ENCODE assay signal across 2 cellular contexts in genomic region chr20:63746766-63747315, GRCh38.
TF ChIP-seq lines count a peak whose summit lies in the region.

No MANE protein-coding gene starts in this region.

TF ChIP-seq in SK-N-SH treated with all-trans-retinoic acid at 6 μM for 48 hours, 23 proteins besides CTCF, POLR2A, EP300 and RAD21:
- TF ChIP-seq ARNTL (CRISPR knock-in tag; IDR thresholded peaks at IDR 0.05; ENCODE audit: borderline replicate concordance, low read depth): no peak
- TF ChIP-seq ZNF8 (CRISPR knock-in tag; IDR thresholded peaks at IDR 0.05): no peak
- no peak for TF ChIP-seq PPARA (CRISPR knock-in tag; IDR thresholded peaks at IDR 0.05; ENCODE audit: borderline replicate concordance)
- no peak for TF ChIP-seq ISL1 (CRISPR knock-in tag; IDR thresholded peaks at IDR 0.05)
- TF ChIP-seq TCF4 (CRISPR knock-in tag; IDR thresholded peaks at IDR 0.05; ENCODE audit: borderline replicate concordance): no peak
- no peak for TF ChIP-seq GLIS3 (CRISPR knock-in tag; IDR thresholded peaks at IDR 0.05)
- TF ChIP-seq SNAI2 (CRISPR knock-in tag; IDR thresholded peaks at IDR 0.05): no peak
- no peak for TF ChIP-seq CSRNP3 (CRISPR knock-in tag; IDR thresholded peaks at IDR 0.05)
- TF ChIP-seq ESRRG (CRISPR knock-in tag; IDR thresholded peaks at IDR 0.05): no peak
- TF ChIP-seq ZNF565 (CRISPR knock-in tag; conservative IDR thresholded peaks at IDR 0.05; ENCODE audit: low read depth): no peak
- TF ChIP-seq ZFP30 (CRISPR knock-in tag; IDR thresholded peaks at IDR 0.05): no peak
- TF ChIP-seq, protein P1, sequence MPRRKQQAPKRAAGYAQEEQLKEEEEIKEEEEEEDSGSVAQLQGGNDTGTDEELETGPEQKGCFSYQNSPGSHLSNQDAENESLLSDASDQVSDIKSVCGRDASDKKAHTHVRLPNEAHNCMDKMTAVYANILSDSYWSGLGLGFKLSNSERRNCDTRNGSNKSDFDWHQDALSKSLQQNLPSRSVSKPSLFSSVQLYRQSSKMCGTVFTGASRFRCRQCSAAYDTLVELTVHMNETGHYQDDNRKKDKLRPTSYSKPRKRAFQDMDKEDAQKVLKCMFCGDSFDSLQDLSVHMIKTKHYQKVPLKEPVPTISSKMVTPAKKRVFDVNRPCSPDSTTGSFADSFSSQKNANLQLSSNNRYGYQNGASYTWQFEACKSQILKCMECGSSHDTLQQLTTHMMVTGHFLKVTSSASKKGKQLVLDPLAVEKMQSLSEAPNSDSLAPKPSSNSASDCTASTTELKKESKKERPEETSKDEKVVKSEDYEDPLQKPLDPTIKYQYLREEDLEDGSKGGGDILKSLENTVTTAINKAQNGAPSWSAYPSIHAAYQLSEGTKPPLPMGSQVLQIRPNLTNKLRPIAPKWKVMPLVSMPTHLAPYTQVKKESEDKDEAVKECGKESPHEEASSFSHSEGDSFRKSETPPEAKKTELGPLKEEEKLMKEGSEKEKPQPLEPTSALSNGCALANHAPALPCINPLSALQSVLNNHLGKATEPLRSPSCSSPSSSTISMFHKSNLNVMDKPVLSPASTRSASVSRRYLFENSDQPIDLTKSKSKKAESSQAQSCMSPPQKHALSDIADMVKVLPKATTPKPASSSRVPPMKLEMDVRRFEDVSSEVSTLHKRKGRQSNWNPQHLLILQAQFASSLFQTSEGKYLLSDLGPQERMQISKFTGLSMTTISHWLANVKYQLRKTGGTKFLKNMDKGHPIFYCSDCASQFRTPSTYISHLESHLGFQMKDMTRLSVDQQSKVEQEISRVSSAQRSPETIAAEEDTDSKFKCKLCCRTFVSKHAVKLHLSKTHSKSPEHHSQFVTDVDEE (CRISPR knock-in tag; IDR thresholded peaks at IDR 0.05): no peak
- TF ChIP-seq ZC3H10 (CRISPR knock-in tag; IDR thresholded peaks at IDR 0.05): no peak
- no peak for TF ChIP-seq CSDC2 (CRISPR knock-in tag; IDR thresholded peaks at IDR 0.05)
- no peak for TF ChIP-seq PATZ1 (CRISPR knock-in tag; IDR thresholded peaks at IDR 0.05; ENCODE audit: borderline replicate concordance)
- TF ChIP-seq OSR1 (CRISPR knock-in tag; IDR thresholded peaks at IDR 0.05): no peak
- TF ChIP-seq RARB (CRISPR knock-in tag; IDR thresholded peaks at IDR 0.05): no peak
- TF ChIP-seq BACH2 (CRISPR knock-in tag; IDR thresholded peaks at IDR 0.05; ENCODE audit: borderline replicate concordance): no peak
- no peak for TF ChIP-seq POU6F1 (CRISPR knock-in tag; IDR thresholded peaks at IDR 0.05; ENCODE audit: borderline replicate concordance, low read depth)

TF ChIP-seq in HepG2, 621 proteins besides CTCF, POLR2A, EP300 and RAD21 (continues in another document):
- TF ChIP-seq, protein P2, sequence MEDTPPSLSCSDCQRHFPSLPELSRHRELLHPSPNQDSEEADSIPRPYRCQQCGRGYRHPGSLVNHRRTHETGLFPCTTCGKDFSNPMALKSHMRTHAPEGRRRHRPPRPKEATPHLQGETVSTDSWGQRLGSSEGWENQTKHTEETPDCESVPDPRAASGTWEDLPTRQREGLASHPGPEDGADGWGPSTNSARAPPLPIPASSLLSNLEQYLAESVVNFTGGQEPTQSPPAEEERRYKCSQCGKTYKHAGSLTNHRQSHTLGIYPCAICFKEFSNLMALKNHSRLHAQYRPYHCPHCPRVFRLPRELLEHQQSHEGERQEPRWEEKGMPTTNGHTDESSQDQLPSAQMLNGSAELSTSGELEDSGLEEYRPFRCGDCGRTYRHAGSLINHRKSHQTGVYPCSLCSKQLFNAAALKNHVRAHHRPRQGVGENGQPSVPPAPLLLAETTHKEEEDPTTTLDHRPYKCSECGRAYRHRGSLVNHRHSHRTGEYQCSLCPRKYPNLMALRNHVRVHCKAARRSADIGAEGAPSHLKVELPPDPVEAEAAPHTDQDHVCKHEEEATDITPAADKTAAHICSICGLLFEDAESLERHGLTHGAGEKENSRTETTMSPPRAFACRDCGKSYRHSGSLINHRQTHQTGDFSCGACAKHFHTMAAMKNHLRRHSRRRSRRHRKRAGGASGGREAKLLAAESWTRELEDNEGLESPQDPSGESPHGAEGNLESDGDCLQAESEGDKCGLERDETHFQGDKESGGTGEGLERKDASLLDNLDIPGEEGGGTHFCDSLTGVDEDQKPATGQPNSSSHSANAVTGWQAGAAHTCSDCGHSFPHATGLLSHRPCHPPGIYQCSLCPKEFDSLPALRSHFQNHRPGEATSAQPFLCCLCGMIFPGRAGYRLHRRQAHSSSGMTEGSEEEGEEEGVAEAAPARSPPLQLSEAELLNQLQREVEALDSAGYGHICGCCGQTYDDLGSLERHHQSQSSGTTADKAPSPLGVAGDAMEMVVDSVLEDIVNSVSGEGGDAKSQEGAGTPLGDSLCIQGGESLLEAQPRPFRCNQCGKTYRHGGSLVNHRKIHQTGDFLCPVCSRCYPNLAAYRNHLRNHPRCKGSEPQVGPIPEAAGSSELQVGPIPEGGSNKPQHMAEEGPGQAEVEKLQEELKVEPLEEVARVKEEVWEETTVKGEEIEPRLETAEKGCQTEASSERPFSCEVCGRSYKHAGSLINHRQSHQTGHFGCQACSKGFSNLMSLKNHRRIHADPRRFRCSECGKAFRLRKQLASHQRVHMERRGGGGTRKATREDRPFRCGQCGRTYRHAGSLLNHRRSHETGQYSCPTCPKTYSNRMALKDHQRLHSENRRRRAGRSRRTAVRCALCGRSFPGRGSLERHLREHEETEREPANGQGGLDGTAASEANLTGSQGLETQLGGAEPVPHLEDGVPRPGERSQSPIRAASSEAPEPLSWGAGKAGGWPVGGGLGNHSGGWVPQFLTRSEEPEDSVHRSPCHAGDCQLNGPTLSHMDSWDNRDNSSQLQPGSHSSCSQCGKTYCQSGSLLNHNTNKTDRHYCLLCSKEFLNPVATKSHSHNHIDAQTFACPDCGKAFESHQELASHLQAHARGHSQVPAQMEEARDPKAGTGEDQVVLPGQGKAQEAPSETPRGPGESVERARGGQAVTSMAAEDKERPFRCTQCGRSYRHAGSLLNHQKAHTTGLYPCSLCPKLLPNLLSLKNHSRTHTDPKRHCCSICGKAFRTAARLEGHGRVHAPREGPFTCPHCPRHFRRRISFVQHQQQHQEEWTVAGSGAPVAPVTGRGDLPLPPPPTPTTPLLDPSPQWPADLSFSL (CRISPR knock-in tag; IDR thresholded peaks at IDR 0.05): no peak
- no peak for TF ChIP-seq PATZ1 (CRISPR knock-in tag; IDR thresholded peaks at IDR 0.05)
- TF ChIP-seq MXD1 (CRISPR knock-in tag; IDR thresholded peaks at IDR 0.05): 0 out of 2 replicates have a peak, but pooled peaks have one; percentile 1
- no peak for TF ChIP-seq ELF1 (CRISPR knock-in tag; IDR thresholded peaks at IDR 0.05)
- TF ChIP-seq, protein P3, sequence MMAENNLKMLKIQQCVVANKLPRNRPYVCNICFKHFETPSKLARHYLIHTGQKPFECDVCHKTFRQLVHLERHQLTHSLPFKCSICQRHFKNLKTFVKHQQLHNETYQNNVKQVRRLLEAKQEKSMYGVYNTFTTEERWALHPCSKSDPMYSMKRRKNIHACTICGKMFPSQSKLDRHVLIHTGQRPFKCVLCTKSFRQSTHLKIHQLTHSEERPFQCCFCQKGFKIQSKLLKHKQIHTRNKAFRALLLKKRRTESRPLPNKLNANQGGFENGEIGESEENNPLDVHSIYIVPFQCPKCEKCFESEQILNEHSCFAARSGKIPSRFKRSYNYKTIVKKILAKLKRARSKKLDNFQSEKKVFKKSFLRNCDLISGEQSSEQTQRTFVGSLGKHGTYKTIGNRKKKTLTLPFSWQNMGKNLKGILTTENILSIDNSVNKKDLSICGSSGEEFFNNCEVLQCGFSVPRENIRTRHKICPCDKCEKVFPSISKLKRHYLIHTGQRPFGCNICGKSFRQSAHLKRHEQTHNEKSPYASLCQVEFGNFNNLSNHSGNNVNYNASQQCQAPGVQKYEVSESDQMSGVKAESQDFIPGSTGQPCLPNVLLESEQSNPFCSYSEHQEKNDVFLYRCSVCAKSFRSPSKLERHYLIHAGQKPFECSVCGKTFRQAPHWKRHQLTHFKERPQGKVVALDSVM (CRISPR knock-in tag; IDR thresholded peaks at IDR 0.05): no peak
- TF ChIP-seq AGO1 (IDR thresholded peaks at IDR 0.05; ENCODE audit: low read depth, low read length, poor library complexity, severe bottlenecking): peak; percentile 90
- no peak for TF ChIP-seq SRF (IDR thresholded peaks at IDR 0.05; ENCODE audit: low read depth, low read length)
- peak; percentile 92 for TF ChIP-seq CHCHD3 (CRISPR knock-in tag; IDR thresholded peaks at IDR 0.05)
- TF ChIP-seq ELF4 (CRISPR knock-in tag; IDR thresholded peaks at IDR 0.05; ENCODE audit: borderline replicate concordance): no peak
- TF ChIP-seq, protein P4, sequence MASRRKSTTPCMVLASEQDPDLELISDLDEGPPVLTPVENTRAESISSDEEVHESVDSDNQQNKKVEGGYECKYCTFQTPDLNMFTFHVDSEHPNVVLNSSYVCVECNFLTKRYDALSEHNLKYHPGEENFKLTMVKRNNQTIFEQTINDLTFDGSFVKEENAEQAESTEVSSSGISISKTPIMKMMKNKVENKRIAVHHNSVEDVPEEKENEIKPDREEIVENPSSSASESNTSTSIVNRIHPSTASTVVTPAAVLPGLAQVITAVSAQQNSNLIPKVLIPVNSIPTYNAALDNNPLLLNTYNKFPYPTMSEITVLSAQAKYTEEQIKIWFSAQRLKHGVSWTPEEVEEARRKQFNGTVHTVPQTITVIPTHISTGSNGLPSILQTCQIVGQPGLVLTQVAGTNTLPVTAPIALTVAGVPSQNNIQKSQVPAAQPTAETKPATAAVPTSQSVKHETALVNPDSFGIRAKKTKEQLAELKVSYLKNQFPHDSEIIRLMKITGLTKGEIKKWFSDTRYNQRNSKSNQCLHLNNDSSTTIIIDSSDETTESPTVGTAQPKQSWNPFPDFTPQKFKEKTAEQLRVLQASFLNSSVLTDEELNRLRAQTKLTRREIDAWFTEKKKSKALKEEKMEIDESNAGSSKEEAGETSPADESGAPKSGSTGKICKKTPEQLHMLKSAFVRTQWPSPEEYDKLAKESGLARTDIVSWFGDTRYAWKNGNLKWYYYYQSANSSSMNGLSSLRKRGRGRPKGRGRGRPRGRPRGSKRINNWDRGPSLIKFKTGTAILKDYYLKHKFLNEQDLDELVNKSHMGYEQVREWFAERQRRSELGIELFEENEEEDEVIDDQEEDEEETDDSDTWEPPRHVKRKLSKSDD (CRISPR knock-in tag; IDR thresholded peaks at IDR 0.05; ENCODE audit: low read depth): peak; percentile 65; the same call in 1 of the 2 replicates
- TF ChIP-seq HOXA3 (CRISPR knock-in tag; IDR thresholded peaks at IDR 0.05): peak; percentile 16; the same call in 1 of the 2 replicates
- TF ChIP-seq, protein P5, sequence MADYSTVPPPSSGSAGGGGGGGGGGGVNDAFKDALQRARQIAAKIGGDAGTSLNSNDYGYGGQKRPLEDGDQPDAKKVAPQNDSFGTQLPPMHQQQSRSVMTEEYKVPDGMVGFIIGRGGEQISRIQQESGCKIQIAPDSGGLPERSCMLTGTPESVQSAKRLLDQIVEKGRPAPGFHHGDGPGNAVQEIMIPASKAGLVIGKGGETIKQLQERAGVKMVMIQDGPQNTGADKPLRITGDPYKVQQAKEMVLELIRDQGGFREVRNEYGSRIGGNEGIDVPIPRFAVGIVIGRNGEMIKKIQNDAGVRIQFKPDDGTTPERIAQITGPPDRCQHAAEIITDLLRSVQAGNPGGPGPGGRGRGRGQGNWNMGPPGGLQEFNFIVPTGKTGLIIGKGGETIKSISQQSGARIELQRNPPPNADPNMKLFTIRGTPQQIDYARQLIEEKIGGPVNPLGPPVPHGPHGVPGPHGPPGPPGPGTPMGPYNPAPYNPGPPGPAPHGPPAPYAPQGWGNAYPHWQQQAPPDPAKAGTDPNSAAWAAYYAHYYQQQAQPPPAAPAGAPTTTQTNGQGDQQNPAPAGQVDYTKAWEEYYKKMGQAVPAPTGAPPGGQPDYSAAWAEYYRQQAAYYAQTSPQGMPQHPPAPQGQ (CRISPR knock-in tag; IDR thresholded peaks at IDR 0.05; ENCODE audit: borderline replicate concordance): no peak
- TF ChIP-seq ZNF512B (CRISPR knock-in tag; IDR thresholded peaks at IDR 0.05; ENCODE audit: borderline replicate concordance): no peak
- TF ChIP-seq KLF12 (CRISPR knock-in tag; IDR thresholded peaks at IDR 0.05; ENCODE audit: borderline replicate concordance): no peak
- no peak for TF ChIP-seq ZNF235 (CRISPR knock-in tag; IDR thresholded peaks at IDR 0.05; ENCODE audit: borderline replicate concordance)
- TF ChIP-seq ZBTB33 (CRISPR knock-in tag; IDR thresholded peaks at IDR 0.05): peak; percentile 96
